Comparison of ENCODE assay signal across 3 cellular contexts in the genomic region with DNA sequence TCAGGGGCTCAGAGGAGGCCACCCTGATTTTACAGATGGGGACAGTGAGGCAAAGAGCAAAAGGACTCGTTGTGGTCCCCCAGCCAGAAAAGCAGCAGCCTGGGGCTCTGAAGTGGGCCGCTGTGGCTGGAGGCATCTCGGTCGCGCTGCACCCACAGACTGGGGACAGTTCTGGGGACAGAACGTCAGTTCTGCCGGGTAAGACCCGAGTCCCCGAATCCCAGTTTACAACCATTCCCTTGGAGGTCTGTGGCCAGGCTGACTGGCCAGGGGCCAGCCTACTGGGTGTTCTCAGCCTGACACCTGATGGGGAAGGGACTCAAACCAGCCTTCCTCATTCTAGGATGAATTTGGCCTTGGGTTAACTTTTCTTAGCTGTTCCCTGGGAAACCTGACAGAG. TPM values are rescaled to one million over a fixed set of nuclear protein-coding genes. Genes with fewer than 3 reads are reported as not detected.
"Had no signal": no experiment of that assay in that cellular context is flagged by ENCODE, and none has a peak within 500 bp of the region (broad histone marks: within the 10 kb centered on the region; RNA-seq: fewer than 3 reads in every experiment).

No MANE protein-coding gene starts in this region.

- H3K4me3 ChIP-seq: GM12878 had no signal

- DNase-seq: GDM1, GF-D8 had no signal

- ATAC-seq: GM12878 had no signal

RNA-seq across cellular contexts. Expression of a gene that starts 33.1 kb away (rescaled TPM):
- polyA plus RNA-seq: GM12878 had no signal
